Comparison of ENCODE assay signal across 8 cellular contexts in genomic region chr9:100098241-100098886, GRCh38. TPM values are rescaled to one million over a fixed set of nuclear protein-coding genes. Genes with fewer than 3 reads are reported as not detected.
A peak's percentile ranks its signal among the peaks of the same experiment; 100 is the strongest.
DNase-seq lines count a peak whose midpoint lies in the region; ATAC-seq lines count a peak whose summit lies in the region.

No MANE protein-coding gene starts in this region.

- ATAC-seq in HG02943 (IDR thresholded peaks at IDR 0.05; ENCODE audit: low read depth, unreplicated experiment), result peak; percentile 7
- ATAC-seq in left lobe of liver, result peak; percentile 65

- peak; percentile 4 to 9 (median 8) for DNase-seq in activated CD8-positive, alpha-beta memory T cell treated with anti-CD3 and anti-CD28 coated beads for 48 hours (ENCODE audit: low read depth in 2 of 3, low spot score in 2 of 3)
- no peak for DNase-seq in activated CD8-positive, alpha-beta memory T cell treated with anti-CD3 and anti-CD28 coated beads for 24 hours
- DNase-seq in NCI-H2029 treated with DMSO at 0.1 percent for 48 hours (lab: John Stamatoyannopoulos, UW) (peak; percentile 47), UCSD-AML1 (lab: John Stamatoyannopoulos, UW; ENCODE audit: unreplicated experiment) (peak; percentile 65), dermis blood vessel endothelial cell (peak; percentile 76), left lobe of liver (ENCODE audit: low spot score) (peak; percentile 83)
- peak; percentile 27 for DNase-seq in stimulated activated CD4-positive, alpha-beta T cell treated with anti-CD3 and anti-CD28 coated beads, Interleukin-4, amount 100 ng/mL, for 24 hours

RNA-seq across cellular contexts. Expression of gene ERP44, which starts 0.4 kb away (rescaled TPM):
- 9.4 and 16.4 TPM in 2 replicates for total RNA-seq in dermis blood vessel endothelial cell
- 16.0 TPM for total RNA-seq in left lobe of liver

RNA-seq across cellular contexts. Expression of gene INVS, which starts 0.7 kb away (rescaled TPM):
- 36.8 TPM in 2 replicates for total RNA-seq in dermis blood vessel endothelial cell
- 16.1 TPM for total RNA-seq in left lobe of liver
